Comparison of ENCODE assay signal across 9 cellular contexts in the genomic region with DNA sequence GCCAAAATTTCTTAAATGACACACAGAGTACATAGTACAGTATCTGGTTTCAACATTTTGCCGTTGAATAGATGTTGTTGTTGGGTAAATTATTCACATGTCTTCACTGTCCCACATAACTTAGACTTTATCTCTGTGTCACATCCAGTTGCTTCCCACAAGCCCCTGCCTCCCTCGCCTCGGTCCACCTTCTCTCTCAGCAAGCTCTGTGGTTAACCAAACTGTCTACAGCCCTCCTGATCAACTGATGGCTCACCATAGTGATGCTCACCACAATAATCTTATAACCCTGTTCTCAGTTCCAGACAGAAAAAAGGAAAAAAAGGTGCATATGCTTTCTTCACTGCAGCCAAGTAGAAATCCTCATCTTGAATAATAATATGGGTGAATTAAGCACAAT. TPM values are rescaled to one million over a fixed set of nuclear protein-coding genes. Genes with fewer than 3 reads are reported as not detected.
DNase-seq lines count a peak whose midpoint lies in the region; ATAC-seq and TF ChIP-seq lines count a peak whose summit lies in the region.
"Had no signal": no experiment of that assay in that cellular context is flagged by ENCODE, and none has a peak within 500 bp of the region (broad histone marks: within the 10 kb centered on the region; RNA-seq: fewer than 3 reads in every experiment).

No MANE protein-coding gene starts in this region.

- POLR2A ChIA-PET in Caco-2 (lab: Charles Lee): no interaction called here

- CTCF ChIA-PET in Caco-2 (lab: Charles Lee): no interaction called here

- H3K36me3 ChIP-seq in Caco-2 (ENCODE audit: control insufficient read depth, insufficient read depth, low read length): no peaks in the 10 kb centered on the region

- H3K36me3 Mint-ChIP-seq in Caco-2 (ENCODE audit: insufficient read depth, unreplicated experiment): no peaks in the 10 kb centered on the region

- DNase-seq in T-helper 2 cell (peak in 3 of 5 experiments; percentile 4 to 88 (median 14)), head of caudate nucleus (no peak), Caco-2 (no peak), germinal center (ENCODE audit: low spot score) (no peak), NCI-H2029 treated with DMSO at 0.1 percent for 48 hours (lab: John Stamatoyannopoulos, UW) (no peak)
- peak; percentile 34 to 40 for DNase-seq in stimulated activated CD4-positive, alpha-beta T cell treated with anti-CD3 and anti-CD28 coated beads, Interleukin-2, amount 100 ng/mL, for 48 hours
- DNase-seq: mammary epithelial cell had no signal

- no peak overlapping the region for H3K4me3 Mint-ChIP-seq in Caco-2 (ENCODE audit: unreplicated experiment)

- H3K4me1 Mint-ChIP-seq in Caco-2 (ENCODE audit: low read depth, unreplicated experiment): peaks cover 6% of the 10 kb centered on the region

- BruUV-seq in Caco-2 (replicated peaks; lab: Mats Ljungman, UMichigan): no TSS peak

- H3K9me3 ChIP-seq in Caco-2: no peaks in the 10 kb centered on the region

- H3K4me3 ChIP-seq in Caco-2 (ENCODE audit: low read depth, low read length): no peak overlapping the region

- ATAC-seq in GM19468 (IDR thresholded peaks at IDR 0.05; ENCODE audit: extremely low read depth, unreplicated experiment) (peak; percentile 61), HG03039 (IDR thresholded peaks at IDR 0.05; ENCODE audit: unreplicated experiment) (peak; percentile 75)

- no peak overlapping the region for H3K27ac Mint-ChIP-seq in Caco-2 (ENCODE audit: unreplicated experiment)

- no peak for TF ChIP-seq CTCF in Caco-2 (IDR thresholded peaks at IDR 0.05; ENCODE audit: insufficient read depth in 1 of 2, low read depth in 1 of 2, low read length in 1 of 2, severe bottlenecking in 1 of 2, unreplicated experiment in 1 of 2)

- H3K9me3 Mint-ChIP-seq in Caco-2 (ENCODE audit: unreplicated experiment): no peaks in the 10 kb centered on the region

- no peaks in the 10 kb centered on the region for H3K27me3 ChIP-seq in Caco-2 (replicated peaks; ENCODE audit: control insufficient read depth, insufficient read depth, low read length)

- intact Hi-C loops in head of caudate nucleus (cut with DNase I) (no loop called here), Caco-2 (cut with micrococcal nuclease; ENCODE audit: unreplicated experiment) (no loop called here)

- peaks cover 19% of the 10 kb centered on the region for H3K27me3 Mint-ChIP-seq in Caco-2 (ENCODE audit: insufficient read depth, unreplicated experiment)

- H3K4me1 ChIP-seq in Caco-2: 0 out of 2 replicates have a peak, but pooled peaks cover 3% of the 10 kb centered on the region

RNA-seq across cellular contexts. Expression of gene IL17F, which starts 23.0 kb away (rescaled TPM):
- total RNA-seq in Caco-2 (2022): not detected in 2 replicates
- total RNA-seq: mammary epithelial cell had no signal

RNA-seq across cellular contexts. Expression of gene IL17A, which starts 35.1 kb away (rescaled TPM):
- total RNA-seq in Caco-2 (2022): not detected in 2 replicates
- total RNA-seq: mammary epithelial cell had no signal

Comparison
In these comparisons a context has a peak if more than half of its experiments do, and no peak if none do; other contexts are left out.
1. DNase-seq: peak in T-helper 2 cell (3 of 5) and stimulated activated CD4-positive, alpha-beta T cell treated with anti-CD3 and anti-CD28 coated beads, Interleukin-2, amount 100 ng/mL, for 48 hours (2 of 2); none in head of caudate nucleus (0 of 42), Caco-2 (0 of 2), germinal center (single experiment) and NCI-H2029 treated with DMSO at 0.1 percent for 48 hours (single experiment).